Comparison of ENCODE assay signal across 8 cellular contexts in genomic region chr14:91173221-91173670, GRCh38. TPM values are rescaled to one million over a fixed set of nuclear protein-coding genes. Genes with fewer than 3 reads are reported as not detected.
DNase-seq lines count a peak whose midpoint lies in the region; ATAC-seq, FAIRE-seq and TF ChIP-seq lines count a peak whose summit lies in the region.

No MANE protein-coding gene starts in this region.

- peak; percentile 95 for TF ChIP-seq CTCF in chondrocyte (IDR thresholded peaks at IDR 0.05)

- DNase-seq in AG08395 (ENCODE audit: low spot score) (peak; percentile 81), GM19239 (ENCODE audit: insufficient read length, low spot score) (peak; percentile 46), NCI-H2171 treated with DMSO at 0.1 percent for 48 hours (lab: John Stamatoyannopoulos, UW) (peak; percentile 80), chondrocyte (ENCODE audit: low spot score) (no peak), left lobe of liver (ENCODE audit: low spot score) (peak; percentile 83)
- peak; percentile 92 for DNase-seq in activated CD4-positive, alpha-beta T cell treated with anti-CD3 and anti-CD28 coated beads, Interleukin-2, amount 10 ng/mL, durations not matched to agents 24 days and 14 days
- DNase-seq in stimulated activated CD4-positive, alpha-beta T cell treated with anti-CD3 and anti-CD28 coated beads, Interleukin-2, amount 100 ng/mL, for 48 hours, result peak; percentile 75 to 78

- peaks cover 17% of the 10 kb centered on the region for H3K4me1 Mint-ChIP-seq in activated CD4-positive, alpha-beta T cell treated with anti-CD3 and anti-CD28 coated beads, Interleukin-2, amount 10 ng/mL, durations not matched to agents 24 days and 14 days
- H3K4me1 Mint-ChIP-seq in chondrocyte (ENCODE audit: low read depth), result peaks cover 3% of the 10 kb centered on the region

- no peaks in the 10 kb centered on the region for H3K9me3 Mint-ChIP-seq in activated CD4-positive, alpha-beta T cell treated with anti-CD3 and anti-CD28 coated beads, Interleukin-2, amount 10 ng/mL, durations not matched to agents 24 days and 14 days
- H3K9me3 Mint-ChIP-seq in chondrocyte (ENCODE audit: low read depth), result no peaks in the 10 kb centered on the region

- FAIRE-seq in GM19239 (lab: Jason Lieb, UNC), result peak; percentile 52

- no peak overlapping the region for H3K4me3 Mint-ChIP-seq in activated CD4-positive, alpha-beta T cell treated with anti-CD3 and anti-CD28 coated beads, Interleukin-2, amount 10 ng/mL, durations not matched to agents 24 days and 14 days
- H3K4me3 Mint-ChIP-seq in chondrocyte (ENCODE audit: unreplicated experiment), result no peak overlapping the region

- peaks cover 31% of the 10 kb centered on the region for H3K36me3 Mint-ChIP-seq in activated CD4-positive, alpha-beta T cell treated with anti-CD3 and anti-CD28 coated beads, Interleukin-2, amount 10 ng/mL, durations not matched to agents 24 days and 14 days (ENCODE audit: low read depth)
- H3K36me3 Mint-ChIP-seq in chondrocyte (ENCODE audit: low read depth), result no peaks in the 10 kb centered on the region

- peak overlapping the region; percentile 11 for H3K27ac Mint-ChIP-seq in activated CD4-positive, alpha-beta T cell treated with anti-CD3 and anti-CD28 coated beads, Interleukin-2, amount 10 ng/mL, durations not matched to agents 24 days and 14 days
- H3K27ac Mint-ChIP-seq in chondrocyte (ENCODE audit: unreplicated experiment), result no peak overlapping the region

- ATAC-seq in left lobe of liver, result peak; percentile 78
- ATAC-seq in GM18858 (IDR thresholded peaks at IDR 0.05; ENCODE audit: unreplicated experiment), result no peak

- no peaks in the 10 kb centered on the region for H3K27me3 Mint-ChIP-seq in activated CD4-positive, alpha-beta T cell treated with anti-CD3 and anti-CD28 coated beads, Interleukin-2, amount 10 ng/mL, durations not matched to agents 24 days and 14 days
- H3K27me3 Mint-ChIP-seq in chondrocyte (ENCODE audit: low read depth), result no peaks in the 10 kb centered on the region

- intact Hi-C loops in activated CD4-positive, alpha-beta T cell treated with anti-CD3 and anti-CD28 coated beads, Interleukin-2, amount 10 ng/mL, durations not matched to agents 24 days and 14 days (cut with micrococcal nuclease), result loop anchor here (1.0 to 5.0 kb wide), 3 partner anchors 36 to 270 kb away; partner anchors contain the start of gene RPS6KA5

RNA-seq across cellular contexts. Expression of gene DGLUCY, which starts 59.4 kb away (rescaled TPM):
- 28.1 and 30.1 TPM in 2 replicates for total RNA-seq in activated CD4-positive, alpha-beta T cell treated with anti-CD3 and anti-CD28 coated beads, Interleukin-2, amount 10 ng/mL, durations not matched to agents 24 days and 14 days
- total RNA-seq in chondrocyte (9.3 to 13.6 TPM (median 9.3 TPM) in 3 replicates), left lobe of liver (53.1 TPM)
